In genomic region chr1:12078938-12079861, GRCh38 we compare ENCODE assay signal across 8 cellular contexts. TPM values are rescaled to one million over a fixed set of nuclear protein-coding genes. Genes with fewer than 3 reads are reported as not detected.
DNase-seq lines count a peak whose midpoint lies in the region; ATAC-seq and TF ChIP-seq lines count a peak whose summit lies in the region.

No MANE protein-coding gene starts in this region.

- peaks cover 7% of the 10 kb centered on the region for H3K4me1 Mint-ChIP-seq in chondrocyte (ENCODE audit: low read depth)

- peaks cover 8% of the 10 kb centered on the region for H3K9me3 ChIP-seq in HUES6 (ENCODE audit: control insufficient read depth, insufficient read depth, low read depth, low read length)

- H3K36me3 ChIP-seq in HUES6 (ENCODE audit: control insufficient read depth, insufficient read depth, low read length) = peaks cover 13% of the 10 kb centered on the region

- H3K27me3 ChIP-seq in HUES6 (ENCODE audit: control insufficient read depth, insufficient read depth, low read length) = no peaks in the 10 kb centered on the region

- H3K27ac ChIP-seq in HUES6 (ENCODE audit: low read depth, low read length) = no peak overlapping the region; the same call in 1 of the 2 replicates

- no peak overlapping the region for H3K27ac Mint-ChIP-seq in chondrocyte (ENCODE audit: unreplicated experiment)

- TF ChIP-seq CTCF in chondrocyte (IDR thresholded peaks at IDR 0.05) = peak; percentile 80

- DNase-seq in NCI-H510A (lab: John Stamatoyannopoulos, UW) (peak; percentile 10), NCI-H510A treated with DMSO at 0.1 percent for 48 hours (lab: John Stamatoyannopoulos, UW) (no peak), SKM-1 treated with dmso at 0.1 percent for 144 hours (lab: John Stamatoyannopoulos, UW; ENCODE audit: unreplicated experiment) (peak; percentile 27), chondrocyte (ENCODE audit: low spot score) (peak; percentile 48), myocyte (ENCODE audit: low read depth) (peak; percentile 53), mucosa of gallbladder (ENCODE audit: low spot score) (no peak)

- H3K36me3 Mint-ChIP-seq in chondrocyte (ENCODE audit: low read depth) = peaks cover 8% of the 10 kb centered on the region

- peaks cover 21% of the 10 kb centered on the region for H3K9me3 Mint-ChIP-seq in chondrocyte (ENCODE audit: low read depth)

- ATAC-seq in GM21360 (IDR thresholded peaks at IDR 0.05; ENCODE audit: unreplicated experiment) = peak; percentile 55

- peaks cover 19% of the 10 kb centered on the region for H3K4me1 ChIP-seq in HUES6 (ENCODE audit: control insufficient read depth, insufficient read depth, low read length)

- H3K4me3 Mint-ChIP-seq in chondrocyte (ENCODE audit: unreplicated experiment) = no peak overlapping the region

- H3K27me3 Mint-ChIP-seq in chondrocyte (ENCODE audit: low read depth) = peaks cover 10% of the 10 kb centered on the region

- H3K4me3 ChIP-seq in HUES6 (ENCODE audit: low read depth, low read length) = peak overlapping the region; percentile 22

- H3K9ac ChIP-seq in HUES6 (ENCODE audit: low read length) = peak overlapping the region; percentile 60

RNA-seq across cellular contexts. Expression of gene TNFRSF8, which starts 16.1 kb away (rescaled TPM):
- total RNA-seq in chondrocyte (not detected in 3 replicates), myocyte (0.16 TPM in 1 of 2 replicates, not detected in the other), mucosa of gallbladder (2.3 TPM)
- not detected for polyA plus RNA-seq in myocyte (2012)

RNA-seq across cellular contexts. Expression of gene MIIP, which starts 59.9 kb away (rescaled TPM):
- total RNA-seq in chondrocyte (14.5 to 17.8 TPM (median 17.7 TPM) in 3 replicates), myocyte (40.2 and 43.7 TPM in 2 replicates), mucosa of gallbladder (20.9 TPM)
- polyA plus RNA-seq in myocyte (2012) = 17.0 TPM

Comparison
In these comparisons a context has a peak if more than half of its experiments do, and no peak if none do; other contexts are left out.
1. DNase-seq: peak in NCI-H510A (single experiment), SKM-1 treated with dmso at 0.1 percent for 144 hours (single experiment), chondrocyte (single experiment) and myocyte (single experiment); none in NCI-H510A treated with DMSO at 0.1 percent for 48 hours (single experiment) and mucosa of gallbladder (single experiment).